ENCODE assay signal across 17 cellular contexts in the genomic region with DNA sequence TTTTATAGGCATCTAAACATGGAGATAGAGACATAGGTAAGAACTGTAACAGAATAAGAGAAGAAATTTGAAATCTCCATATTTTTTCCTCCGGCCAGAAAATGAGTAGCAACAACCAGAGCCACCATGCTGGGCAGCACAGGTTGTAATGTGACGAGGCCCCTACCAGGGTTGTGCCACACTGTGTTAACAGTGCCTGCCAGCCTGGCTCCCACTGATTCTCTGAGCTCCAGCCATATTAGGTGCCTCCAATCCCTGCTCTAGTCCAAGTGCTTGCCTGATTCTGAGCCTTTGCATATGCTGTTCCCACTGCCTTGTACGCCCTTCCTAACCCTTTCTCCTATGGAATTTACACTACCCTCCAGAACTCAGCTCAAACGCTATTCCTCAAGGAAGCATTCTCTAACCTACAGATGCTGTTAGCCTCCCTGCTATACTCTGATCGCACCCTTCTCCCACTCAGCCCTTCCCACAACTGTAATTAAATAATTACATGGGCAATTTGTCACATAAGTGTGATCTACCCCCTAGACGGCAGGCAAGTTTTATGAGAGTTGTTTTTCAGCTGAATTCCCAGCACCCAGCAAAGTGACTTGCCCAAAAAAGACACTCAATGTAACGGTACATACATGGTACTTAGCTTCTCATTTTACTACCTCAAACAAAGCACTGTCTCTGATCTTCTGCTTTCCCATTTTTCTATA. TPM values are rescaled to one million over a fixed set of nuclear protein-coding genes. Genes with fewer than 3 reads are reported as not detected.
DNase-seq lines count a peak whose midpoint lies in the region; ATAC-seq and TF ChIP-seq lines count a peak whose summit lies in the region.
"Had no signal": no experiment of that assay in that cellular context is flagged by ENCODE, and none has a peak within 500 bp of the region (broad histone marks: within the 10 kb centered on the region; RNA-seq: fewer than 3 reads in every experiment).

No MANE protein-coding gene starts in this region.

- H3K4me1 ChIP-seq in gastrocnemius medialis: peaks cover 0 to 20% of the 10 kb centered on the region in 2 donors

- H3K27ac ChIP-seq in gastrocnemius medialis: peak overlapping the region; percentile 28 to 76 (median 52)

- no peaks in the 10 kb centered on the region for H3K36me3 Mint-ChIP-seq in effector memory CD8-positive, alpha-beta T cell (ENCODE audit: insufficient read depth)

- H3K27me3 Mint-ChIP-seq in effector memory CD8-positive, alpha-beta T cell: peaks cover 0 to 8% of the 10 kb centered on the region in 2 donors

- DNase-seq in DMS79 (lab: John Stamatoyannopoulos, UW) (peak; percentile 67), NCI-H69 (lab: John Stamatoyannopoulos, UW) (peak; percentile 77), foreskin fibroblast (no peak), gastrocnemius medialis (no peak)
- no peak for DNase-seq in stimulated activated CD4-positive, alpha-beta T cell treated with anti-CD3 and anti-CD28 coated beads, Interleukin-2, amount 100 ng/mL, for 48 hours
- DNase-seq in activated CD4-positive, alpha-beta T cell treated with anti-CD3 and anti-CD28 coated beads, Interleukin-2, amount 50 U/mL, for 4 hours: no peak
- DNase-seq in effector memory CD8-positive, alpha-beta T cell: no peak
- DNase-seq: activated CD8-positive, alpha-beta T cell treated with anti-CD3 and anti-CD28 coated beads, Interleukin-2, amount 10 ng/mL, durations not matched to agents 7 days and 5 days; AML-193; KBM-7; mesendoderm; NCI-H1436 treated with DMSO at 0.1 percent for 48 hours; NCI-H82; SHP77; stimulated activated CD4-positive, alpha-beta T cell treated with anti-CD3 and anti-CD28 coated beads, Interleukin-12 subunit alpha, Interleukin-12 subunit beta, amount 100 ng/mL, for 4 hours had no signal

- no peaks in the 10 kb centered on the region for H3K27me3 ChIP-seq in gastrocnemius medialis

- no peaks in the 10 kb centered on the region for H3K36me3 ChIP-seq in gastrocnemius medialis

- no peaks in the 10 kb centered on the region for H3K9me3 Mint-ChIP-seq in effector memory CD8-positive, alpha-beta T cell
- H3K9me3 Mint-ChIP-seq: activated T-helper 17 cell treated with anti-CD3 and anti-CD28 coated beads, Interleukin-2, amount 50 U/mL, for 72 hours had no signal

- no peaks in the 10 kb centered on the region for H3K4me1 Mint-ChIP-seq in effector memory CD8-positive, alpha-beta T cell (ENCODE audit: low read depth in 2 of 2)
- H3K4me1 Mint-ChIP-seq: activated T-helper 17 cell treated with anti-CD3 and anti-CD28 coated beads, Interleukin-2, amount 50 U/mL, for 72 hours had no signal

- H3K9me3 ChIP-seq in gastrocnemius medialis: no peaks in the 10 kb centered on the region

- no peak overlapping the region for H3K27ac Mint-ChIP-seq in effector memory CD8-positive, alpha-beta T cell
- H3K27ac Mint-ChIP-seq: activated CD8-positive, alpha-beta T cell treated with anti-CD3 and anti-CD28 coated beads, Interleukin-2, amount 10 ng/mL, durations not matched to agents 7 days and 5 days; activated T-helper 17 cell treated with anti-CD3 and anti-CD28 coated beads, Interleukin-2, amount 50 U/mL, for 72 hours had no signal

- in situ Hi-C loops in gastrocnemius medialis (cut with MboI; ENCODE audit: low sequenced_read_pairs in 4 of 4): no loop called here

- H3K4me3 ChIP-seq in foreskin fibroblast (ENCODE audit: low read depth in 1 of 2, low read length in 2 of 2) (peak overlapping the region; percentile 39 to 50), gastrocnemius medialis (peak overlapping the region in 1 of 4 donors; percentile 14)

- no peak for TF ChIP-seq POLR2A in gastrocnemius medialis (IDR thresholded peaks at IDR 0.05)

- intact Hi-C loops in gastrocnemius medialis (cut with DNase I; ENCODE audit: low total_unique reads): loop anchor here (2.0 kb wide), 1 partner anchor 220 kb away; no protein-coding TSS in a partner anchor

- ATAC-seq in gastrocnemius medialis (no peak), GM21737 (IDR thresholded peaks at IDR 0.05; ENCODE audit: unreplicated experiment) (no peak)
- no peak for ATAC-seq in effector memory CD8-positive, alpha-beta T cell (replicated peaks)
- ATAC-seq: activated CD8-positive, alpha-beta T cell treated with anti-CD3 and anti-CD28 coated beads, Interleukin-2, amount 10 ng/mL, durations not matched to agents 7 days and 5 days; activated T-helper 17 cell treated with anti-CD3 and anti-CD28 coated beads, Interleukin-2, amount 50 U/mL, for 72 hours had no signal

- no peak overlapping the region for H3K4me3 Mint-ChIP-seq in effector memory CD8-positive, alpha-beta T cell
- H3K4me3 Mint-ChIP-seq: activated CD8-positive, alpha-beta T cell treated with anti-CD3 and anti-CD28 coated beads, Interleukin-2, amount 10 ng/mL, durations not matched to agents 7 days and 5 days; activated T-helper 17 cell treated with anti-CD3 and anti-CD28 coated beads, Interleukin-2, amount 50 U/mL, for 72 hours had no signal

- TF ChIP-seq CTCF in foreskin fibroblast (IDR thresholded peaks at IDR 0.05; ENCODE audit: low read depth, low read length) (no peak), gastrocnemius medialis (IDR thresholded peaks at IDR 0.05 in 4 of 5, conservative IDR thresholded peaks at IDR 0.05 in 1 of 5) (no peak)

RNA-seq across cellular contexts. Expression of gene STARD13, which starts 37.6 kb away (rescaled TPM):
- 10 to 100 TPM in 2 of 4 donors, 1 to 10 TPM in 2; 7.7 to 19.3 (median 12.0) TPM for total RNA-seq in gastrocnemius medialis
- total RNA-seq: activated CD8-positive, alpha-beta T cell treated with anti-CD3 and anti-CD28 coated beads, Interleukin-2, amount 10 ng/mL, durations not matched to agents 7 days and 5 days had no signal

Comparison
In these comparisons a context has a peak if more than half of its experiments do, and no peak if none do; other contexts are left out.
1. DNase-seq: peak in DMS79 (single experiment) and NCI-H69 (single experiment); none in foreskin fibroblast (0 of 2), gastrocnemius medialis (0 of 2), stimulated activated CD4-positive, alpha-beta T cell treated with anti-CD3 and anti-CD28 coated beads, Interleukin-2, amount 100 ng/mL, for 48 hours (0 of 2), activated CD4-positive, alpha-beta T cell treated with anti-CD3 and anti-CD28 coated beads, Interleukin-2, amount 50 U/mL, for 4 hours (0 of 2) and effector memory CD8-positive, alpha-beta T cell (0 of 3).